Comparison of ENCODE assay signal across 8 cellular contexts in the genomic region with DNA sequence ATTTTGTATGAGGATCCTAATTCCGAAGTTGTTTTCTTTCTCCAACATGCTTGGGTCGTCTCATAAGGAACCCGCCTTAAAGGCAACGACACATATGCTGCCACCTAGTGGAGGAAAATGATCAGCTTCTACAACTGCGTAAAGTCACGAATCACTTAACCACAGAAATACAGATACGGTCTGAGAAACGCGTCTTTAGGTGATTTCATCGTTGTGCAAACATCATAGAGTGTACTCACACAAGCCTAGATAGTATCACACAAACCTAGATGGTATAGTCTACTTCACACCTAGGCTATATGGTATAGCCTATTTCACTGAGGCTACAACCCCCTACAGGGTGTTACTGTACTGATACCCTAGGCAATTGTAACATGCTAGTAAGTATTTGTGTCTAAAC.
DNase-seq lines count a peak whose midpoint lies in the region; ATAC-seq, FAIRE-seq and TF ChIP-seq lines count a peak whose summit lies in the region.

No MANE protein-coding gene starts in this region.

- H3K79me2 ChIP-seq in DND-41 (ENCODE audit: insufficient read depth, low read length) = no peaks in the 10 kb centered on the region

- H3K27me3 ChIP-seq in DND-41 (ENCODE audit: insufficient read depth, low read length, poor library complexity) = peaks cover 4% of the 10 kb centered on the region
- H3K27me3 ChIP-seq in brain microvascular endothelial cell (replicated peaks) = no peaks in the 10 kb centered on the region

- H3K9ac ChIP-seq in DND-41 (ENCODE audit: low read depth, low read length) = 0 out of 2 replicates have a peak overlapping the region, but pooled peaks have one; percentile 7

- H3K4me1 ChIP-seq in DND-41 (ENCODE audit: insufficient read depth, low read length) = peaks cover 9% of the 10 kb centered on the region

- H2AFZ ChIP-seq in DND-41 (ENCODE audit: low read depth, low read length) = peak overlapping the region; percentile 66

- in situ Hi-C loops in brain microvascular endothelial cell (cut with HindIII; ENCODE audit: low pct_ligation_motif_present, low sequenced_read_pairs) = loop anchor here (25.0 kb wide), 1 partner anchor 105 kb away; no protein-coding TSS in a partner anchor

- H3K9me3 ChIP-seq in DND-41 (ENCODE audit: insufficient read depth, low read length, severe bottlenecking) = no peaks in the 10 kb centered on the region

- H3K27ac ChIP-seq in DND-41 (ENCODE audit: low read length) = no peak overlapping the region
- no peak overlapping the region for H3K27ac ChIP-seq in brain microvascular endothelial cell

- ATAC-seq in DND-41 (ENCODE audit: insufficient read depth, low read depth) (peak; percentile 97), GM21528 (IDR thresholded peaks at IDR 0.05; ENCODE audit: low FRiP score, unreplicated experiment) (no peak)

- no peaks in the 10 kb centered on the region for H3K36me3 ChIP-seq in DND-41 (ENCODE audit: insufficient read depth, low read length)
- H3K36me3 ChIP-seq in brain microvascular endothelial cell (replicated peaks) = no peaks in the 10 kb centered on the region

- H4K20me1 ChIP-seq in DND-41 (ENCODE audit: insufficient read depth, low read length) = no peaks in the 10 kb centered on the region

- TF ChIP-seq CTCF in DND-41 (IDR thresholded peaks at IDR 0.05; ENCODE audit: borderline replicate concordance, extremely low read depth, low read length, poor library complexity, severe bottlenecking) (peak; percentile 96), brain microvascular endothelial cell (IDR thresholded peaks at IDR 0.05; ENCODE audit: low read depth, low read length, missing control alignments) (peak; percentile 84)

- DNase-seq in DND-41 = peak; percentile 72
- no peak for DNase-seq in H54 (ENCODE audit: insufficient read length, low spot score)
- peak; percentile 45 to 85 (median 82) for DNase-seq in NCI-H1417 (lab: John Stamatoyannopoulos, UW)
- DNase-seq in SW 1271 (lab: John Stamatoyannopoulos, UW) = peak; percentile 35 to 72
- DNase-seq in brain microvascular endothelial cell = peak; percentile 94
- DNase-seq in iris pigment epithelial cell (ENCODE audit: low read depth) = peak; percentile 94
- peak; percentile 39 to 70 for DNase-seq in stimulated activated CD4-positive, alpha-beta T cell treated with anti-CD3 and anti-CD28 coated beads, Interleukin-2, amount 100 ng/mL, for 24 hours

- H3K4me3 ChIP-seq in DND-41 (ENCODE audit: low read depth in 1 of 2, low read length in 2 of 2) (no peak overlapping the region), brain microvascular endothelial cell (ENCODE audit: low read depth, low read length) (no peak overlapping the region)

- peak; percentile 91 for FAIRE-seq in H54 (lab: Jason Lieb, UNC)

- peak overlapping the region; percentile 35; the same call in 1 of the 2 replicates for H3K4me2 ChIP-seq in DND-41 (ENCODE audit: insufficient read depth, low read length)

- TF ChIP-seq POLR2A in H54 (IDR thresholded peaks at IDR 0.05; ENCODE audit: low read depth, low read length) = no peak
